In the genomic region with DNA sequence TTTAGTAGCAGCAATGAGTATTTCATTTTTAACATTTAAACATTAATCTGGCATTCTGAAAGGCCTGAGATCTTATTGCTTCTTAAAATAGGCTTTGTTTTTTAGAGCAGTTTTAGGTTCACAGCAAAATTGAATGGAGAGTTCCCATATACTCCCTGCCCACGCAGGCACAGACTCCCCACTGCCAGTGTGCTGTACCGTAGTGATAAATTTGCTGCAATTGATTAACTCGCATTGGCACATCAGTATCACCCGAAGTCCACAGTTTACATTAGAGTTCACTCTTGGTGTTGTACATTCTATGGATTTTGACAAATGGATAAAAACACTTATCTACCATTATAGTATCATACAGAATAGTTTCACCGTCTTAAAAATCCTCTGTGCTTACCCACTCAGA, we compare ENCODE assay signal across 9 cellular contexts.
DNase-seq lines count a peak whose midpoint lies in the region; ATAC-seq and TF ChIP-seq lines count a peak whose summit lies in the region.
"Had no signal": no experiment of that assay in that cellular context is flagged by ENCODE, and none has a peak within 500 bp of the region (broad histone marks: within the 10 kb centered on the region; RNA-seq: fewer than 3 reads in every experiment).

No MANE protein-coding gene starts in this region.

- DNase-seq in left ventricle myocardium inferior = no peak
- DNase-seq in right atrium auricular region (ENCODE audit: low spot score) = no peak
- no peak for DNase-seq in adipocyte (ENCODE audit: low read depth)
- DNase-seq in aorta = no peak
- no peak for DNase-seq in NCI-H1436 treated with DMSO at 0.1 percent for 48 hours (lab: John Stamatoyannopoulos, UW)
- no peak for DNase-seq in NCI-H1694 (lab: John Stamatoyannopoulos, UW)

- H3K4me3 ChIP-seq in left ventricle myocardium inferior (no peak overlapping the region), right atrium auricular region (no peak overlapping the region), adipocyte (ENCODE audit: low read length) (no peak overlapping the region), mesodermal cell (ENCODE audit: extremely low read depth, insufficient read depth, low read length, poor library complexity, severe bottlenecking) (no peak overlapping the region), aorta (ENCODE audit: low read length in 2 of 2) (no peak overlapping the region)

- H3K27ac ChIP-seq in left ventricle myocardium inferior (replicated peaks) = peak overlapping the region; percentile 66
- peak overlapping the region in 1 of 2 donors; percentile 62 for H3K27ac ChIP-seq in right atrium auricular region
- peak overlapping the region; percentile 68 for H3K27ac ChIP-seq in mesodermal cell (ENCODE audit: low read depth, low read length, severe bottlenecking)
- peak overlapping the region; percentile 94 for H3K27ac ChIP-seq in aorta (ENCODE audit: low read depth in 1 of 2, low read length in 2 of 2)
- H3K27ac ChIP-seq: C4-2B had no signal

- no peak for ATAC-seq in aorta (ENCODE audit: low FRiP score)
- ATAC-seq in HG03457 (IDR thresholded peaks at IDR 0.05; ENCODE audit: unreplicated experiment) = no peak

- 100% methylated on average over 1 of the region's 5 CpGs; no CpG with 5 or more reads in 1 of the 2 experiments for WGBS in mesodermal cell (ENCODE audit: insufficient coverage in 2 of 2), 2 experiments
- 7 to 9% methylated on average over 5 of the region's 5 CpGs for WGBS in aorta, 2 donors

- H3K27me3 ChIP-seq in left ventricle myocardium inferior (ENCODE audit: low read depth) = no peaks in the 10 kb centered on the region
- H3K27me3 ChIP-seq in right atrium auricular region = no peaks in the 10 kb centered on the region
- no peaks in the 10 kb centered on the region for H3K27me3 ChIP-seq in adipocyte (replicated peaks; ENCODE audit: control insufficient read depth, insufficient read depth, low read length)
- no peaks in the 10 kb centered on the region for H3K27me3 ChIP-seq in aorta (ENCODE audit: control insufficient read depth in 1 of 2, insufficient read depth in 2 of 2, low read length in 1 of 2)

- H3K36me3 ChIP-seq in left ventricle myocardium inferior = no peaks in the 10 kb centered on the region
- H3K36me3 ChIP-seq in right atrium auricular region = no peaks in the 10 kb centered on the region
- H3K36me3 ChIP-seq in adipocyte (ENCODE audit: control insufficient read depth, insufficient read depth, low read length, severe bottlenecking) = no peaks in the 10 kb centered on the region
- no peaks in the 10 kb centered on the region for H3K36me3 ChIP-seq in mesodermal cell (ENCODE audit: control insufficient read depth, insufficient read depth, low read length)
- H3K36me3 ChIP-seq in aorta (ENCODE audit: control insufficient read depth in 1 of 2, insufficient read depth in 2 of 2, low read length in 1 of 2) = no peaks in the 10 kb centered on the region

- TF ChIP-seq CTCF in left ventricle myocardium inferior (IDR thresholded peaks at IDR 0.05; ENCODE audit: borderline replicate concordance) (no peak), right atrium auricular region (IDR thresholded peaks at IDR 0.05) (no peak)

- H3K4me1 ChIP-seq in left ventricle myocardium inferior (peaks cover 28% of the 10 kb centered on the region), right atrium auricular region (peaks cover 0 to 21% of the 10 kb centered on the region in 2 donors), adipocyte (ENCODE audit: control insufficient read depth, insufficient read depth, low read length) (peaks cover 43% of the 10 kb centered on the region), mesodermal cell (ENCODE audit: control insufficient read depth, insufficient read depth, low read length, poor library complexity, severe bottlenecking) (peaks cover 38% of the 10 kb centered on the region), aorta (ENCODE audit: control insufficient read depth in 1 of 2, insufficient read depth in 2 of 2, low read length in 2 of 2) (peaks cover 0 to 3% of the 10 kb centered on the region in 2 donors)

- no peaks in the 10 kb centered on the region for H3K9me3 ChIP-seq in left ventricle myocardium inferior (replicated peaks)
- H3K9me3 ChIP-seq in right atrium auricular region = no peaks in the 10 kb centered on the region
- H3K9me3 ChIP-seq in adipocyte (ENCODE audit: control insufficient read depth, low read length) = no peaks in the 10 kb centered on the region
- no peaks in the 10 kb centered on the region for H3K9me3 ChIP-seq in mesodermal cell (ENCODE audit: control insufficient read depth, low read length)
- no peaks in the 10 kb centered on the region for H3K9me3 ChIP-seq in aorta (ENCODE audit: control insufficient read depth, low read length)

- H3K9ac ChIP-seq in adipocyte (ENCODE audit: low read length) = peak overlapping the region; percentile 81

- intact Hi-C loops in left ventricle myocardium inferior (cut with micrococcal nuclease) = no loop called here
- intact Hi-C loops in aorta (cut with DNase I) = loop anchor here (5.0 kb wide), 1 partner anchor 34 kb away; no protein-coding TSS in a partner anchor
